1 cellular context compared by ENCODE assay signal in the genomic region with DNA sequence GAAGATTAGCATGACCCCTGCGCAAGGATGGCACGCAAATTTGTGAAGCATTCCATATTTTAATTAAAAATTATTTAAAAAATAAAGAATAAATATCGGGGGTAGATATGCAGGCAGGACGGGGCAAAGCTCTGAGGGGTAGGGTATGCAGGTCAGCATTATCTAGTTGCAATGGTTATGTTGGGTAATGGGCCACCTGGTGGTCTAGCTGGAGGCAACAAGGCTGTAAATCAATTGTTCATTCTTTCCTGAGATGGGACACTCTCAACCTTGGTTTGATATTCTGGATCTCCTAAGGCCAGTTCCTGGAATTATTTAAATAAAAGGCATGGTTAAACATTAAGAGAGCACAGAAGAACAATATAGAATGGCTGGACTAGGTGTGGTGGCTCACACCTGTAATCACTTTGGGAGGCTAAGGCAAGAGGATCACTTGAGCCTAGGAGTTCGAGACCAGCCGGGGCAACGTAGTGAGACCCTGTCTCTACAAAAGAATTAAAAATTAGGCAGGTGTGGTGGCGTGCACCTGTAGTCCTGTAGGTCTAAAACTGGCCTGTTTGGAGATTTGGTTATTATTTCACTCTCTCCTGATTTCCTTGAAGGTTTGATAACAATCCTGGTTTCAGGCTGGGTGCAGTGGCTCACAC.
TF ChIP-seq lines count a peak whose summit lies in the region.

No MANE protein-coding gene starts in this region.

TF ChIP-seq in GM23338, 12 proteins besides CTCF, POLR2A, EP300 and RAD21:
- no peak for TF ChIP-seq ZNF462 (CRISPR knock-in tag; IDR thresholded peaks at IDR 0.05)
- TF ChIP-seq POLR2AphosphoS5 (IDR thresholded peaks at IDR 0.05; ENCODE audit: low read depth) = no peak
- TF ChIP-seq EZH2 (IDR thresholded peaks at IDR 0.05; ENCODE audit: low read depth, unreplicated experiment) = no peak
- TF ChIP-seq EZH2phosphoT487 (IDR thresholded peaks at IDR 0.05; ENCODE audit: unreplicated experiment) = no peak
- TF ChIP-seq ETS1 (IDR thresholded peaks at IDR 0.05) = no peak
- TF ChIP-seq CREB1 (CRISPR knock-in tag; IDR thresholded peaks at IDR 0.05; ENCODE audit: low read depth) = no peak
- TF ChIP-seq ZNF114 (CRISPR knock-in tag; IDR thresholded peaks at IDR 0.05) = no peak
- no peak for TF ChIP-seq NANOG (IDR thresholded peaks at IDR 0.05; ENCODE audit: borderline replicate concordance)
- TF ChIP-seq REST (IDR thresholded peaks at IDR 0.05; ENCODE audit: unreplicated experiment) = no peak
- no peak for TF ChIP-seq STAT1 (IDR thresholded peaks at IDR 0.05; ENCODE audit: unreplicated experiment)
